In the genomic region with DNA sequence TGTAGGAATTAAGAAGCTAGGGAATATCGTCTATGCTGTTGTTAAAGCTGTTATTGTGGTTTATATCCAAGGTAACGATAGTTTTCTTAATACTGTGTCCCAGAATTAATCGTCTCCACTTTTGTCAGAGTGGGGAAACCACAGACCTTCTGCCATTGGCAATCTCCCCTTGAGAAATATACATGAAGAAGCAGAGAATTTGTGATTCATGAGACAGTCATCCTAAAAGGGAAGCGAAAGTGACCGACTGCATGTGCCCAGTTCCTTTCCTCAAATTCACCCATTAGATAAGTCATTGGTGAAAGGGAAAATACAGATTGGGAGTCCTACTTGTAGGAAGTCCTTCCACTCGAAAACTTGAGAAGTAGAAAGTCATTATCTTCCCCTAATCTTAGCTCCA, we compare ENCODE assay signal across 1 cellular context.
TF ChIP-seq lines count a peak whose summit lies in the region.

No MANE protein-coding gene starts in this region.

TF ChIP-seq in HepG2, 621 proteins besides CTCF, POLR2A, EP300 and RAD21 (continued from another document):
- TF ChIP-seq, protein P1, sequence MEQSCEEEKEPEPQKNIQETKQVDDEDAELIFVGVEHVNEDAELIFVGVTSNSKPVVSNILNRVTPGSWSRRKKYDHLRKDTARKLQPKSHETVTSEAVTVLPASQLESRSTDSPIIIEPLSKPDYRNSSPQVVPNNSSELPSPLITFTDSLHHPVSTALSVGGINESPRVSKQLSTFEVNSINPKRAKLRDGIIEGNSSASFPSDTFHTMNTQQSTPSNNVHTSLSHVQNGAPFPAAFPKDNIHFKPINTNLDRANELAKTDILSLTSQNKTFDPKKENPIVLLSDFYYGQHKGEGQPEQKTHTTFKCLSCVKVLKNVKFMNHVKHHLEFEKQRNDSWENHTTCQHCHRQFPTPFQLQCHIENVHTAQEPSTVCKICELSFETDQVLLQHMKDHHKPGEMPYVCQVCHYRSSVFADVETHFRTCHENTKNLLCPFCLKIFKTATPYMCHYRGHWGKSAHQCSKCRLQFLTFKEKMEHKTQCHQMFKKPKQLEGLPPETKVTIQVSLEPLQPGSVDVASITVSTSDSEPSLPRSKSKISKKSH (CRISPR knock-in tag; IDR thresholded peaks at IDR 0.05; ENCODE audit: borderline replicate concordance) = no peak
- TF ChIP-seq, protein P2, sequence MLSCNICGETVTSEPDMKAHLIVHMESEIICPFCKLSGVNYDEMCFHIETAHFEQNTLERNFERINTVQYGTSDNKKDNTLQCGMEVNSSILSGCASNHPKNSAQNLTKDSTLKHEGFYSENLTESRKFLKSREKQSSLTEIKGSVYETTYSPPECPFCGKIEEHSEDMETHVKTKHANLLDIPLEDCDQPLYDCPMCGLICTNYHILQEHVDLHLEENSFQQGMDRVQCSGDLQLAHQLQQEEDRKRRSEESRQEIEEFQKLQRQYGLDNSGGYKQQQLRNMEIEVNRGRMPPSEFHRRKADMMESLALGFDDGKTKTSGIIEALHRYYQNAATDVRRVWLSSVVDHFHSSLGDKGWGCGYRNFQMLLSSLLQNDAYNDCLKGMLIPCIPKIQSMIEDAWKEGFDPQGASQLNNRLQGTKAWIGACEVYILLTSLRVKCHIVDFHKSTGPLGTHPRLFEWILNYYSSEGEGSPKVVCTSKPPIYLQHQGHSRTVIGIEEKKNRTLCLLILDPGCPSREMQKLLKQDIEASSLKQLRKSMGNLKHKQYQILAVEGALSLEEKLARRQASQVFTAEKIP (CRISPR knock-in tag; IDR thresholded peaks at IDR 0.05; ENCODE audit: borderline replicate concordance) = no peak
- TF ChIP-seq ZNF547 (CRISPR knock-in tag; IDR thresholded peaks at IDR 0.05) = no peak
- no peak for TF ChIP-seq SATB2 (CRISPR knock-in tag; IDR thresholded peaks at IDR 0.05)
- no peak for TF ChIP-seq ZNF746 (CRISPR knock-in tag; IDR thresholded peaks at IDR 0.05)
- no peak for TF ChIP-seq CBX5 (CRISPR knock-in tag; IDR thresholded peaks at IDR 0.05; ENCODE audit: borderline replicate concordance)
- TF ChIP-seq, protein P3, sequence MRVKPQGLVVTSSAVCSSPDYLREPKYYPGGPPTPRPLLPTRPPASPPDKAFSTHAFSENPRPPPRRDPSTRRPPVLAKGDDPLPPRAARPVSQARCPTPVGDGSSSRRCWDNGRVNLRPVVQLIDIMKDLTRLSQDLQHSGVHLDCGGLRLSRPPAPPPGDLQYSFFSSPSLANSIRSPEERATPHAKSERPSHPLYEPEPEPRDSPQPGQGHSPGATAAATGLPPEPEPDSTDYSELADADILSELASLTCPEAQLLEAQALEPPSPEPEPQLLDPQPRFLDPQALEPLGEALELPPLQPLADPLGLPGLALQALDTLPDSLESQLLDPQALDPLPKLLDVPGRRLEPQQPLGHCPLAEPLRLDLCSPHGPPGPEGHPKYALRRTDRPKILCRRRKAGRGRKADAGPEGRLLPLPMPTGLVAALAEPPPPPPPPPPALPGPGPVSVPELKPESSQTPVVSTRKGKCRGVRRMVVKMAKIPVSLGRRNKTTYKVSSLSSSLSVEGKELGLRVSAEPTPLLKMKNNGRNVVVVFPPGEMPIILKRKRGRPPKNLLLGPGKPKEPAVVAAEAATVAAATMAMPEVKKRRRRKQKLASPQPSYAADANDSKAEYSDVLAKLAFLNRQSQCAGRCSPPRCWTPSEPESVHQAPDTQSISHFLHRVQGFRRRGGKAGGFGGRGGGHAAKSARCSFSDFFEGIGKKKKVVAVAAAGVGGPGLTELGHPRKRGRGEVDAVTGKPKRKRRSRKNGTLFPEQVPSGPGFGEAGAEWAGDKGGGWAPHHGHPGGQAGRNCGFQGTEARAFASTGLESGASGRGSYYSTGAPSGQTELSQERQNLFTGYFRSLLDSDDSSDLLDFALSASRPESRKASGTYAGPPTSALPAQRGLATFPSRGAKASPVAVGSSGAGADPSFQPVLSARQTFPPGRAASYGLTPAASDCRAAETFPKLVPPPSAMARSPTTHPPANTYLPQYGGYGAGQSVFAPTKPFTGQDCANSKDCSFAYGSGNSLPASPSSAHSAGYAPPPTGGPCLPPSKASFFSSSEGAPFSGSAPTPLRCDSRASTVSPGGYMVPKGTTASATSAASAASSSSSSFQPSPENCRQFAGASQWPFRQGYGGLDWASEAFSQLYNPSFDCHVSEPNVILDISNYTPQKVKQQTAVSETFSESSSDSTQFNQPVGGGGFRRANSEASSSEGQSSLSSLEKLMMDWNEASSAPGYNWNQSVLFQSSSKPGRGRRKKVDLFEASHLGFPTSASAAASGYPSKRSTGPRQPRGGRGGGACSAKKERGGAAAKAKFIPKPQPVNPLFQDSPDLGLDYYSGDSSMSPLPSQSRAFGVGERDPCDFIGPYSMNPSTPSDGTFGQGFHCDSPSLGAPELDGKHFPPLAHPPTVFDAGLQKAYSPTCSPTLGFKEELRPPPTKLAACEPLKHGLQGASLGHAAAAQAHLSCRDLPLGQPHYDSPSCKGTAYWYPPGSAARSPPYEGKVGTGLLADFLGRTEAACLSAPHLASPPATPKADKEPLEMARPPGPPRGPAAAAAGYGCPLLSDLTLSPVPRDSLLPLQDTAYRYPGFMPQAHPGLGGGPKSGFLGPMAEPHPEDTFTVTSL (CRISPR knock-in tag; IDR thresholded peaks at IDR 0.05; ENCODE audit: borderline replicate concordance) = no peak
- TF ChIP-seq, protein P4, sequence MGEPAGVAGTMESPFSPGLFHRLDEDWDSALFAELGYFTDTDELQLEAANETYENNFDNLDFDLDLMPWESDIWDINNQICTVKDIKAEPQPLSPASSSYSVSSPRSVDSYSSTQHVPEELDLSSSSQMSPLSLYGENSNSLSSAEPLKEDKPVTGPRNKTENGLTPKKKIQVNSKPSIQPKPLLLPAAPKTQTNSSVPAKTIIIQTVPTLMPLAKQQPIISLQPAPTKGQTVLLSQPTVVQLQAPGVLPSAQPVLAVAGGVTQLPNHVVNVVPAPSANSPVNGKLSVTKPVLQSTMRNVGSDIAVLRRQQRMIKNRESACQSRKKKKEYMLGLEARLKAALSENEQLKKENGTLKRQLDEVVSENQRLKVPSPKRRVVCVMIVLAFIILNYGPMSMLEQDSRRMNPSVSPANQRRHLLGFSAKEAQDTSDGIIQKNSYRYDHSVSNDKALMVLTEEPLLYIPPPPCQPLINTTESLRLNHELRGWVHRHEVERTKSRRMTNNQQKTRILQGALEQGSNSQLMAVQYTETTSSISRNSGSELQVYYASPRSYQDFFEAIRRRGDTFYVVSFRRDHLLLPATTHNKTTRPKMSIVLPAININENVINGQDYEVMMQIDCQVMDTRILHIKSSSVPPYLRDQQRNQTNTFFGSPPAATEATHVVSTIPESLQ (CRISPR knock-in tag; conservative IDR thresholded peaks at IDR 0.05) = no peak
- TF ChIP-seq FOXO4 (CRISPR knock-in tag; conservative IDR thresholded peaks at IDR 0.05) = no peak
- no peak for TF ChIP-seq KDM1A (CRISPR knock-in tag; IDR thresholded peaks at IDR 0.05)
- TF ChIP-seq EED (CRISPR knock-in tag; IDR thresholded peaks at IDR 0.05) = no peak
- no peak for TF ChIP-seq MTF2 (CRISPR knock-in tag; IDR thresholded peaks at IDR 0.05; ENCODE audit: borderline replicate concordance)
- no peak for TF ChIP-seq ZNF280D (CRISPR knock-in tag; IDR thresholded peaks at IDR 0.05)
